In genomic region chr4:184355111-184355604, GRCh38 we compare ENCODE assay signal across 8 cellular contexts.
DNase-seq lines count a peak whose midpoint lies in the region; ATAC-seq and TF ChIP-seq lines count a peak whose summit lies in the region.

No MANE protein-coding gene starts in this region.

- peak; percentile 98 for DNase-seq in CMK (ENCODE audit: low read depth)
- peak; percentile 89 for DNase-seq in PC-3
- DNase-seq in dedifferentiated amniotic fluid mesenchymal stem cell (ENCODE audit: extremely low spot score), result peak; percentile 64
- peak; percentile 93 for DNase-seq in medulla oblongata (ENCODE audit: extremely low spot score)
- no peak for DNase-seq in NCI-H345 (lab: John Stamatoyannopoulos, UW)
- DNase-seq in HuH-7.5 (ENCODE audit: low spot score), result no peak

- ATAC-seq in GM21717 (IDR thresholded peaks at IDR 0.05; ENCODE audit: unreplicated experiment), result peak; percentile 47
- peak; percentile 85 for ATAC-seq in PC-3
- ATAC-seq in HG02610 (IDR thresholded peaks at IDR 0.05; ENCODE audit: unreplicated experiment), result no peak

- H2AFZ ChIP-seq in PC-3 (ENCODE audit: low read length), result no peak overlapping the region

- TF ChIP-seq CTCF in PC-3 (conservative IDR thresholded peaks at IDR 0.05; ENCODE audit: low read depth, low read length), result no peak

- no peaks in the 10 kb centered on the region for H3K9me2 ChIP-seq in PC-3 (replicated peaks; ENCODE audit: low read length)

- H3K9ac ChIP-seq in PC-3 (ENCODE audit: low read length), result no peak overlapping the region

- peak overlapping the region; percentile 46; the same call in 1 of the 2 replicates for H3K4me2 ChIP-seq in PC-3 (ENCODE audit: low read length)

- H3K36me3 ChIP-seq in PC-3 (ENCODE audit: low read depth, low read length), result no peaks in the 10 kb centered on the region

- POLR2A ChIA-PET in PC-3 (lab: Charles Lee; ENCODE audit: unreplicated experiment), result no interaction called here

- no TSS peak for BruUV-seq in PC-3 (replicated peaks; lab: Mats Ljungman, UMichigan)

- H4K20me1 ChIP-seq in PC-3 (ENCODE audit: low read length), result no peaks in the 10 kb centered on the region

- peaks cover 21% of the 10 kb centered on the region for H3K4me1 ChIP-seq in PC-3 (ENCODE audit: insufficient read depth, low read length)

- CTCF ChIA-PET in PC-3 (lab: Charles Lee), result no interaction called here

- no peaks in the 10 kb centered on the region for H3K9me3 ChIP-seq in PC-3 (ENCODE audit: low read length)

- H3F3A ChIP-seq in PC-3 (ENCODE audit: low read length, unreplicated experiment), result no peaks in the 10 kb centered on the region

- intact Hi-C loops in PC-3 (cut with micrococcal nuclease), result no loop called here

- H3K79me2 ChIP-seq in PC-3 (ENCODE audit: low read length), result no peaks in the 10 kb centered on the region

- H3K27me3 ChIP-seq in PC-3 (ENCODE audit: low read length), result no peaks in the 10 kb centered on the region

- H3K4me3 ChIP-seq in PC-3 (ENCODE audit: low read length), result no peak overlapping the region

- no peak overlapping the region for H3K27ac ChIP-seq in PC-3 (ENCODE audit: low read length)

Comparison
In these comparisons a context has a peak if more than half of its experiments do, and no peak if none do; other contexts are left out.
1. DNase-seq: peak in CMK (single experiment), PC-3 (single experiment), dedifferentiated amniotic fluid mesenchymal stem cell (single experiment) and medulla oblongata (single experiment); none in NCI-H345 (single experiment) and HuH-7.5 (single experiment).